1 cellular context compared by ENCODE assay signal in the genomic region with DNA sequence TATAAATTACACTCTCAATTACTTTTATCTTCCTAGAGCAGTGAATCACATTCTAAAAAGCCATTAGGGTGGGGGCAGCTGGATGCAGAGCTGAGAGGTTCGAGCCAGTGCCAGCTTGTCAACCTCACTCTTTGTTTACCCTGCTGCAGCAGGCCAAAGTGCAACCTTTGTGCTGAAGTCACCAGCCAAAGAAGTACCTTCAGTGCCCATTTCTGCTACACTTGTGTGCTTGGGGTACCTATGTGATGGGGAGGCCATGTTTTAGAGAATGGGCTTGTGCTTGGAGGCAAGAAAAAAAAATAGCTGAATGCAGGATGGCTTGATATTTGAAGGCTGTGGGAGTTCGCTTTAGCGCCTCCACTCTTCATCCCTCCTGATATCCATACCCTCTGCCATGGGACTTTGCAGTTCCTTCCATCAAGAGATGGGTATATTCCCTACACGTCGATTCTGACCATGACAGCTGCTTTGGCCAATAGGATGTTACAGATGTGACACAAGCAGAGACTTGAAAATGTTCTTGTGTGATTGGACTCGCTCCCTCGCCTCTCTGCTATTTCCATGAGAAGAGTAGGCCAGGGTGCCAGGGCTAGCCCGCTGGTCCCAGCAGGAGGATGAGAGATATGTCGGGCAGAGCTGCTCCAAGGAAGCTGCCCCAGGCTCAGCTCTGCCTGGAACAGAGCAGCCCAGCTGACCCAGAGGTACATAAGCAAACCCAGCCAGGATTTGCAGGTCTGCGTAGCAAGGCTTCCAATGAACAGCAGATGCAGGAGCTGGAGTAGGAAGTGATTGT.
TF ChIP-seq lines count a peak whose summit lies in the region.

No MANE protein-coding gene starts in this region.

TF ChIP-seq in HepG2, 621 proteins besides CTCF, POLR2A, EP300 and RAD21 (continued from another document and continues in another):
- 0 out of 2 replicates have a peak, but pooled peaks have one; percentile 8 for TF ChIP-seq ETV5 (CRISPR knock-in tag; IDR thresholded peaks at IDR 0.05; ENCODE audit: borderline replicate concordance)
- TF ChIP-seq, protein P1, sequence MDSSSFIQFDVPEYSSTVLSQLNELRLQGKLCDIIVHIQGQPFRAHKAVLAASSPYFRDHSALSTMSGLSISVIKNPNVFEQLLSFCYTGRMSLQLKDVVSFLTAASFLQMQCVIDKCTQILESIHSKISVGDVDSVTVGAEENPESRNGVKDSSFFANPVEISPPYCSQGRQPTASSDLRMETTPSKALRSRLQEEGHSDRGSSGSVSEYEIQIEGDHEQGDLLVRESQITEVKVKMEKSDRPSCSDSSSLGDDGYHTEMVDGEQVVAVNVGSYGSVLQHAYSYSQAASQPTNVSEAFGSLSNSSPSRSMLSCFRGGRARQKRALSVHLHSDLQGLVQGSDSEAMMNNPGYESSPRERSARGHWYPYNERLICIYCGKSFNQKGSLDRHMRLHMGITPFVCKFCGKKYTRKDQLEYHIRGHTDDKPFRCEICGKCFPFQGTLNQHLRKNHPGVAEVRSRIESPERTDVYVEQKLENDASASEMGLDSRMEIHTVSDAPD (CRISPR knock-in tag; IDR thresholded peaks at IDR 0.05) = no peak
- no peak for TF ChIP-seq CEBPB (IDR thresholded peaks at IDR 0.05; ENCODE audit: borderline replicate concordance, low read depth, low read length)
- TF ChIP-seq, protein P2, sequence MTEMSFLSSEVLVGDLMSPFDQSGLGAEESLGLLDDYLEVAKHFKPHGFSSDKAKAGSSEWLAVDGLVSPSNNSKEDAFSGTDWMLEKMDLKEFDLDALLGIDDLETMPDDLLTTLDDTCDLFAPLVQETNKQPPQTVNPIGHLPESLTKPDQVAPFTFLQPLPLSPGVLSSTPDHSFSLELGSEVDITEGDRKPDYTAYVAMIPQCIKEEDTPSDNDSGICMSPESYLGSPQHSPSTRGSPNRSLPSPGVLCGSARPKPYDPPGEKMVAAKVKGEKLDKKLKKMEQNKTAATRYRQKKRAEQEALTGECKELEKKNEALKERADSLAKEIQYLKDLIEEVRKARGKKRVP (CRISPR knock-in tag; IDR thresholded peaks at IDR 0.05) = no peak
- TF ChIP-seq ZNF333 (CRISPR knock-in tag; IDR thresholded peaks at IDR 0.05; ENCODE audit: borderline replicate concordance) = no peak
- peak; percentile 63; the same call in 1 of the 2 replicates for TF ChIP-seq EHMT2 (IDR thresholded peaks at IDR 0.05; ENCODE audit: borderline replicate concordance, low read depth, low read length)
- TF ChIP-seq TBX3 (IDR thresholded peaks at IDR 0.05; ENCODE audit: borderline replicate concordance) = no peak
- TF ChIP-seq JUN (CRISPR knock-in tag; IDR thresholded peaks at IDR 0.05) = peak; percentile 49; the same call in 1 of the 2 replicates
- no peak for TF ChIP-seq SIX4 (CRISPR knock-in tag; IDR thresholded peaks at IDR 0.05)
- no peak for TF ChIP-seq ZNF839 (CRISPR knock-in tag; IDR thresholded peaks at IDR 0.05; ENCODE audit: borderline replicate concordance)
- no peak for TF ChIP-seq ZNF75D (CRISPR knock-in tag; IDR thresholded peaks at IDR 0.05; ENCODE audit: borderline replicate concordance)
- TF ChIP-seq, protein P3, sequence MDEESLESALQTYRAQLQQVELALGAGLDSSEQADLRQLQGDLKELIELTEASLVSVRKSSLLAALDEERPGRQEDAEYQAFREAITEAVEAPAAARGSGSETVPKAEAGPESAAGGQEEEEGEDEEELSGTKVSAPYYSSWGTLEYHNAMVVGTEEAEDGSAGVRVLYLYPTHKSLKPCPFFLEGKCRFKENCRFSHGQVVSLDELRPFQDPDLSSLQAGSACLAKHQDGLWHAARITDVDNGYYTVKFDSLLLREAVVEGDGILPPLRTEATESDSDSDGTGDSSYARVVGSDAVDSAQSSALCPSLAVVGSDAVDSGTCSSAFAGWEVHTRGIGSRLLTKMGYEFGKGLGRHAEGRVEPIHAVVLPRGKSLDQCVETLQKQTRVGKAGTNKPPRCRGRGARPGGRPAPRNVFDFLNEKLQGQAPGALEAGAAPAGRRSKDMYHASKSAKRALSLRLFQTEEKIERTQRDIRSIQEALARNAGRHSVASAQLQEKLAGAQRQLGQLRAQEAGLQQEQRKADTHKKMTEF (CRISPR knock-in tag; IDR thresholded peaks at IDR 0.05) = peak; percentile 61
- no peak for TF ChIP-seq ZNF274 (CRISPR knock-in tag; IDR thresholded peaks at IDR 0.05)
- 0 out of 2 replicates have a peak, but pooled peaks have one; percentile 53 for TF ChIP-seq ZSCAN21 (CRISPR knock-in tag; IDR thresholded peaks at IDR 0.05; ENCODE audit: borderline replicate concordance)
- TF ChIP-seq THYN1 (CRISPR knock-in tag; IDR thresholded peaks at IDR 0.05; ENCODE audit: borderline replicate concordance, low read depth) = no peak
- no peak for TF ChIP-seq TRIM24 (CRISPR knock-in tag; IDR thresholded peaks at IDR 0.05)
- TF ChIP-seq TCF12 (IDR thresholded peaks at IDR 0.05) = no peak
- TF ChIP-seq TCF12 (CRISPR knock-in tag; IDR thresholded peaks at IDR 0.05) = no peak
- TF ChIP-seq FOXP1 (IDR thresholded peaks at IDR 0.05) = no peak
- peak; percentile 65 for TF ChIP-seq FOXP1 (CRISPR knock-in tag; IDR thresholded peaks at IDR 0.05)
- no peak for TF ChIP-seq HNRNPK (IDR thresholded peaks at IDR 0.05; ENCODE audit: low read depth, low read length, poor library complexity, severe bottlenecking)
- TF ChIP-seq SSRP1 (CRISPR knock-in tag; IDR thresholded peaks at IDR 0.05) = peak; percentile 72; the same call in 1 of the 2 replicates
- no peak for TF ChIP-seq MAFG (CRISPR knock-in tag; IDR thresholded peaks at IDR 0.05)
- TF ChIP-seq ZNF781 (CRISPR knock-in tag; IDR thresholded peaks at IDR 0.05; ENCODE audit: borderline replicate concordance, not compliant biosample characterization) = peak; percentile 29
- no peak for TF ChIP-seq TAF1 (CRISPR knock-in tag; IDR thresholded peaks at IDR 0.05)
- TF ChIP-seq SMC3 (IDR thresholded peaks at IDR 0.05; ENCODE audit: low read length) = peak; percentile 37; the same call in 1 of the 2 replicates
- TF ChIP-seq ZNF557 (CRISPR knock-in tag; IDR thresholded peaks at IDR 0.05) = no peak
- no peak for TF ChIP-seq ZFAT (CRISPR knock-in tag; conservative IDR thresholded peaks at IDR 0.05)
- TF ChIP-seq SATB2 (CRISPR knock-in tag; IDR thresholded peaks at IDR 0.05) = no peak
- TF ChIP-seq ZFP36L2 (CRISPR knock-in tag; IDR thresholded peaks at IDR 0.05) = no peak
- TF ChIP-seq ZNF430 (CRISPR knock-in tag; IDR thresholded peaks at IDR 0.05) = no peak
- TF ChIP-seq PTBP1 (IDR thresholded peaks at IDR 0.05; ENCODE audit: low read depth, low read length, poor library complexity, severe bottlenecking) = no peak
- no peak for TF ChIP-seq ELF4 (CRISPR knock-in tag; IDR thresholded peaks at IDR 0.05; ENCODE audit: borderline replicate concordance)
- TF ChIP-seq, protein P4, sequence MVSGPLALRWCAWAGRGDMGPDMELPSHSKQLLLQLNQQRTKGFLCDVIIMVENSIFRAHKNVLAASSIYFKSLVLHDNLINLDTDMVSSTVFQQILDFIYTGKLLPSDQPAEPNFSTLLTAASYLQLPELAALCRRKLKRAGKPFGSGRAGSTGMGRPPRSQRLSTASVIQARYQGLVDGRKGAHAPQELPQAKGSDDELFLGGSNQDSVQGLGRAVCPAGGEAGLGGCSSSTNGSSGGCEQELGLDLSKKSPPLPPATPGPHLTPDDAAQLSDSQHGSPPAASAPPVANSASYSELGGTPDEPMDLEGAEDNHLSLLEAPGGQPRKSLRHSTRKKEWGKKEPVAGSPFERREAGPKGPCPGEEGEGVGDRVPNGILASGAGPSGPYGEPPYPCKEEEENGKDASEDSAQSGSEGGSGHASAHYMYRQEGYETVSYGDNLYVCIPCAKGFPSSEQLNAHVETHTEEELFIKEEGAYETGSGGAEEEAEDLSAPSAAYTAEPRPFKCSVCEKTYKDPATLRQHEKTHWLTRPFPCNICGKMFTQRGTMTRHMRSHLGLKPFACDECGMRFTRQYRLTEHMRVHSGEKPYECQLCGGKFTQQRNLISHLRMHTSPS (CRISPR knock-in tag; IDR thresholded peaks at IDR 0.05; ENCODE audit: low read depth) = peak; percentile 98
- no peak for TF ChIP-seq SMARCC2 (IDR thresholded peaks at IDR 0.05)
- no peak for TF ChIP-seq NBN (conservative IDR thresholded peaks at IDR 0.05)
- TF ChIP-seq, protein P5, sequence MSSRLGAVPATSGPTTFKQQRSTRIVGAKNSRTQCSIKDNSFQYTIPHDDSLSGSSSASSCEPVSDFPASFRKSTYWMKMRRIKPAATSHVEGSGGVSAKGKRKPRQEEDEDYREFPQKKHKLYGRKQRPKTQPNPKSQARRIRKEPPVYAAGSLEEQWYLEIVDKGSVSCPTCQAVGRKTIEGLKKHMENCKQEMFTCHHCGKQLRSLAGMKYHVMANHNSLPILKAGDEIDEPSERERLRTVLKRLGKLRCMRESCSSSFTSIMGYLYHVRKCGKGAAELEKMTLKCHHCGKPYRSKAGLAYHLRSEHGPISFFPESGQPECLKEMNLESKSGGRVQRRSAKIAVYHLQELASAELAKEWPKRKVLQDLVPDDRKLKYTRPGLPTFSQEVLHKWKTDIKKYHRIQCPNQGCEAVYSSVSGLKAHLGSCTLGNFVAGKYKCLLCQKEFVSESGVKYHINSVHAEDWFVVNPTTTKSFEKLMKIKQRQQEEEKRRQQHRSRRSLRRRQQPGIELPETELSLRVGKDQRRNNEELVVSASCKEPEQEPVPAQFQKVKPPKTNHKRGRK (CRISPR knock-in tag; IDR thresholded peaks at IDR 0.05) = no peak
- peak; percentile 97 for TF ChIP-seq GATAD2A (CRISPR knock-in tag; IDR thresholded peaks at IDR 0.05)
- TF ChIP-seq ZC3H4 (CRISPR knock-in tag; IDR thresholded peaks at IDR 0.05; ENCODE audit: borderline replicate concordance) = no peak
- TF ChIP-seq ZNF766 (CRISPR knock-in tag; IDR thresholded peaks at IDR 0.05; ENCODE audit: borderline replicate concordance) = no peak
- TF ChIP-seq SP140L (CRISPR knock-in tag; IDR thresholded peaks at IDR 0.05; ENCODE audit: borderline replicate concordance) = no peak
- TF ChIP-seq, protein P6, sequence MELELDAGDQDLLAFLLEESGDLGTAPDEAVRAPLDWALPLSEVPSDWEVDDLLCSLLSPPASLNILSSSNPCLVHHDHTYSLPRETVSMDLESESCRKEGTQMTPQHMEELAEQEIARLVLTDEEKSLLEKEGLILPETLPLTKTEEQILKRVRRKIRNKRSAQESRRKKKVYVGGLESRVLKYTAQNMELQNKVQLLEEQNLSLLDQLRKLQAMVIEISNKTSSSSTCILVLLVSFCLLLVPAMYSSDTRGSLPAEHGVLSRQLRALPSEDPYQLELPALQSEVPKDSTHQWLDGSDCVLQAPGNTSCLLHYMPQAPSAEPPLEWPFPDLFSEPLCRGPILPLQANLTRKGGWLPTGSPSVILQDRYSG (CRISPR knock-in tag; IDR thresholded peaks at IDR 0.05) = no peak
- TF ChIP-seq DPF2 (CRISPR knock-in tag; IDR thresholded peaks at IDR 0.05; ENCODE audit: borderline replicate concordance, low read depth) = peak; percentile 78
- peak; percentile 54; the same call in 1 of the 2 replicates for TF ChIP-seq ZSCAN31 (CRISPR knock-in tag; IDR thresholded peaks at IDR 0.05; ENCODE audit: low read depth)
- no peak for TF ChIP-seq ZNF224 (CRISPR knock-in tag; IDR thresholded peaks at IDR 0.05)
- no peak for TF ChIP-seq ZZZ3 (CRISPR knock-in tag; IDR thresholded peaks at IDR 0.05; ENCODE audit: borderline replicate concordance)
- TF ChIP-seq, protein P7, sequence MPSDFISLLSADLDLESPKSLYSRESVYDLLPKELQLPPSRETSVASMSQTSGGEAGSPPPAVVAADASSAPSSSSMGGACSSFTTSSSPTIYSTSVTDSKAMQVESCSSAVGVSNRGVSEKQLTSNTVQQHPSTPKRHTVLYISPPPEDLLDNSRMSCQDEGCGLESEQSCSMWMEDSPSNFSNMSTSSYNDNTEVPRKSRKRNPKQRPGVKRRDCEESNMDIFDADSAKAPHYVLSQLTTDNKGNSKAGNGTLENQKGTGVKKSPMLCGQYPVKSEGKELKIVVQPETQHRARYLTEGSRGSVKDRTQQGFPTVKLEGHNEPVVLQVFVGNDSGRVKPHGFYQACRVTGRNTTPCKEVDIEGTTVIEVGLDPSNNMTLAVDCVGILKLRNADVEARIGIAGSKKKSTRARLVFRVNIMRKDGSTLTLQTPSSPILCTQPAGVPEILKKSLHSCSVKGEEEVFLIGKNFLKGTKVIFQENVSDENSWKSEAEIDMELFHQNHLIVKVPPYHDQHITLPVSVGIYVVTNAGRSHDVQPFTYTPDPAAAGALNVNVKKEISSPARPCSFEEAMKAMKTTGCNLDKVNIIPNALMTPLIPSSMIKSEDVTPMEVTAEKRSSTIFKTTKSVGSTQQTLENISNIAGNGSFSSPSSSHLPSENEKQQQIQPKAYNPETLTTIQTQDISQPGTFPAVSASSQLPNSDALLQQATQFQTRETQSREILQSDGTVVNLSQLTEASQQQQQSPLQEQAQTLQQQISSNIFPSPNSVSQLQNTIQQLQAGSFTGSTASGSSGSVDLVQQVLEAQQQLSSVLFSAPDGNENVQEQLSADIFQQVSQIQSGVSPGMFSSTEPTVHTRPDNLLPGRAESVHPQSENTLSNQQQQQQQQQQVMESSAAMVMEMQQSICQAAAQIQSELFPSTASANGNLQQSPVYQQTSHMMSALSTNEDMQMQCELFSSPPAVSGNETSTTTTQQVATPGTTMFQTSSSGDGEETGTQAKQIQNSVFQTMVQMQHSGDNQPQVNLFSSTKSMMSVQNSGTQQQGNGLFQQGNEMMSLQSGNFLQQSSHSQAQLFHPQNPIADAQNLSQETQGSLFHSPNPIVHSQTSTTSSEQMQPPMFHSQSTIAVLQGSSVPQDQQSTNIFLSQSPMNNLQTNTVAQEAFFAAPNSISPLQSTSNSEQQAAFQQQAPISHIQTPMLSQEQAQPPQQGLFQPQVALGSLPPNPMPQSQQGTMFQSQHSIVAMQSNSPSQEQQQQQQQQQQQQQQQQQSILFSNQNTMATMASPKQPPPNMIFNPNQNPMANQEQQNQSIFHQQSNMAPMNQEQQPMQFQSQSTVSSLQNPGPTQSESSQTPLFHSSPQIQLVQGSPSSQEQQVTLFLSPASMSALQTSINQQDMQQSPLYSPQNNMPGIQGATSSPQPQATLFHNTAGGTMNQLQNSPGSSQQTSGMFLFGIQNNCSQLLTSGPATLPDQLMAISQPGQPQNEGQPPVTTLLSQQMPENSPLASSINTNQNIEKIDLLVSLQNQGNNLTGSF (CRISPR knock-in tag; IDR thresholded peaks at IDR 0.05) = no peak
- no peak for TF ChIP-seq ZFY (CRISPR knock-in tag; IDR thresholded peaks at IDR 0.05)
